Comparison of ENCODE assay signal across 1 cellular context in the genomic region with DNA sequence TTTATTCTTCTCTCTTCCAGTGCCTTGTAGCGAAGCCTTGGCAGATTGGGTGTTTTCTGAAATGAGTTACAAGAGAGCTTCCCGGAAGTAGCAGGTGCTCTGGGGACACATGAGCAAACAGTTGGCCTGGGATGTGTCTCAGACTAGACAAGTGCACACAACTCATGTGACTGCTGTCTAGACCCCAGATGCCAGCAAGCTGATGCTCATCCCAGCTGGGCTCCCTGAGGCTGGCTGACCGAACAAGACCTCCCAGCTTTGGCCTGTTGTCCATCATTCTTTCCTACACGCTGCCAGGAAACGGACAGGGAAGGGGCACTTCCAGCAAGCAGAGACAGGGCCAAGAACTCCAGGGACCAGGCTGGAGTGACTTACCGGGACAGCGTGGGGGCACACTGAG.
TF ChIP-seq lines count a peak whose summit lies in the region.

No MANE protein-coding gene starts in this region.

TF ChIP-seq in WTC11, 78 proteins besides CTCF, POLR2A, EP300 and RAD21 (continued from another document):
- TF ChIP-seq, protein P1, sequence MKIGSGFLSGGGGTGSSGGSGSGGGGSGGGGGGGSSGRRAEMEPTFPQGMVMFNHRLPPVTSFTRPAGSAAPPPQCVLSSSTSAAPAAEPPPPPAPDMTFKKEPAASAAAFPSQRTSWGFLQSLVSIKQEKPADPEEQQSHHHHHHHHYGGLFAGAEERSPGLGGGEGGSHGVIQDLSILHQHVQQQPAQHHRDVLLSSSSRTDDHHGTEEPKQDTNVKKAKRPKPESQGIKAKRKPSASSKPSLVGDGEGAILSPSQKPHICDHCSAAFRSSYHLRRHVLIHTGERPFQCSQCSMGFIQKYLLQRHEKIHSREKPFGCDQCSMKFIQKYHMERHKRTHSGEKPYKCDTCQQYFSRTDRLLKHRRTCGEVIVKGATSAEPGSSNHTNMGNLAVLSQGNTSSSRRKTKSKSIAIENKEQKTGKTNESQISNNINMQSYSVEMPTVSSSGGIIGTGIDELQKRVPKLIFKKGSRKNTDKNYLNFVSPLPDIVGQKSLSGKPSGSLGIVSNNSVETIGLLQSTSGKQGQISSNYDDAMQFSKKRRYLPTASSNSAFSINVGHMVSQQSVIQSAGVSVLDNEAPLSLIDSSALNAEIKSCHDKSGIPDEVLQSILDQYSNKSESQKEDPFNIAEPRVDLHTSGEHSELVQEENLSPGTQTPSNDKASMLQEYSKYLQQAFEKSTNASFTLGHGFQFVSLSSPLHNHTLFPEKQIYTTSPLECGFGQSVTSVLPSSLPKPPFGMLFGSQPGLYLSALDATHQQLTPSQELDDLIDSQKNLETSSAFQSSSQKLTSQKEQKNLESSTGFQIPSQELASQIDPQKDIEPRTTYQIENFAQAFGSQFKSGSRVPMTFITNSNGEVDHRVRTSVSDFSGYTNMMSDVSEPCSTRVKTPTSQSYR (CRISPR knock-in tag; IDR thresholded peaks at IDR 0.05) = no peak
- TF ChIP-seq GABPB1 (CRISPR knock-in tag; IDR thresholded peaks at IDR 0.05) (no peak), TCF7 (CRISPR knock-in tag; IDR thresholded peaks at IDR 0.05; ENCODE audit: low read depth) (no peak), ZNF317 (CRISPR knock-in tag; IDR thresholded peaks at IDR 0.05; ENCODE audit: borderline replicate concordance, low read depth) (no peak)
- TF ChIP-seq, protein P2, sequence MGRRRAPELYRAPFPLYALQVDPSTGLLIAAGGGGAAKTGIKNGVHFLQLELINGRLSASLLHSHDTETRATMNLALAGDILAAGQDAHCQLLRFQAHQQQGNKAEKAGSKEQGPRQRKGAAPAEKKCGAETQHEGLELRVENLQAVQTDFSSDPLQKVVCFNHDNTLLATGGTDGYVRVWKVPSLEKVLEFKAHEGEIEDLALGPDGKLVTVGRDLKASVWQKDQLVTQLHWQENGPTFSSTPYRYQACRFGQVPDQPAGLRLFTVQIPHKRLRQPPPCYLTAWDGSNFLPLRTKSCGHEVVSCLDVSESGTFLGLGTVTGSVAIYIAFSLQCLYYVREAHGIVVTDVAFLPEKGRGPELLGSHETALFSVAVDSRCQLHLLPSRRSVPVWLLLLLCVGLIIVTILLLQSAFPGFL (CRISPR knock-in tag; IDR thresholded peaks at IDR 0.05; ENCODE audit: borderline replicate concordance) = no peak
